In genomic region chr4:1172228-1172851, GRCh38 we compare ENCODE assay signal across 8 cellular contexts. TPM values are rescaled to one million over a fixed set of nuclear protein-coding genes. Genes with fewer than 3 reads are reported as not detected.
DNase-seq lines count a peak whose midpoint lies in the region; ATAC-seq, FAIRE-seq and TF ChIP-seq lines count a peak whose summit lies in the region.

SPON2 (minus strand) TSS chr4:1172583.

- H3K4me3 Mint-ChIP-seq in stimulated activated naive B cell treated with anti-CD40 and anti-IgM and Interleukin-4, amounts not matched to agents 10 μg/mL and 1 μg/mL and 100 μg/mL, for 72 hours, result peak within 1 kb of the TSS; percentile 78 to 85

- ATAC-seq in left lobe of liver (peak; percentile 36), GM19328 (IDR thresholded peaks at IDR 0.05; ENCODE audit: unreplicated experiment) (no peak)
- no peak for ATAC-seq in stimulated activated naive B cell treated with anti-CD40 and anti-IgM and Interleukin-4, amounts not matched to agents 10 μg/mL and 1 μg/mL and 100 μg/mL, for 72 hours (replicated peaks)

- H3K4me1 Mint-ChIP-seq in stimulated activated naive B cell treated with anti-CD40 and anti-IgM and Interleukin-4, amounts not matched to agents 10 μg/mL and 1 μg/mL and 100 μg/mL, for 72 hours, result peaks cover 19 to 36% of the 10 kb centered on the region in 2 donors

- DNase-seq in DMS53 (lab: John Stamatoyannopoulos, UW) (peak; percentile 49), DMS53 treated with DMSO at 0.1 percent for 48 hours (lab: John Stamatoyannopoulos, UW; ENCODE audit: unreplicated experiment) (no peak), bronchial epithelial cell (ENCODE audit: low read depth) (no peak), left lobe of liver (ENCODE audit: low spot score) (no peak), C1 segment of cervical spinal cord (lab: John Stamatoyannopoulos, UW) (no peak), H4 (ENCODE audit: low spot score) (no peak)
- DNase-seq in stimulated activated naive B cell treated with anti-CD40 and anti-IgM and Interleukin-4, amounts not matched to agents 10 μg/mL and 1 μg/mL and 100 μg/mL, for 72 hours, result no peak

- H3K4me3 ChIP-seq in bronchial epithelial cell (ENCODE audit: low read depth, low read length), result peak within 1 kb of the TSS; percentile 3

- peak within 1 kb of the TSS; percentile 84 for H3K27ac Mint-ChIP-seq in stimulated activated naive B cell treated with anti-CD40 and anti-IgM and Interleukin-4, amounts not matched to agents 10 μg/mL and 1 μg/mL and 100 μg/mL, for 72 hours

- no peaks in the 10 kb centered on the region for H3K36me3 Mint-ChIP-seq in stimulated activated naive B cell treated with anti-CD40 and anti-IgM and Interleukin-4, amounts not matched to agents 10 μg/mL and 1 μg/mL and 100 μg/mL, for 72 hours

- H3K9me3 Mint-ChIP-seq in stimulated activated naive B cell treated with anti-CD40 and anti-IgM and Interleukin-4, amounts not matched to agents 10 μg/mL and 1 μg/mL and 100 μg/mL, for 72 hours, result no peaks in the 10 kb centered on the region

- H3K36me3 ChIP-seq in bronchial epithelial cell (ENCODE audit: control insufficient read depth, insufficient read depth, low read length), result no peaks in the 10 kb centered on the region

- peaks cover 40% of the 10 kb centered on the region for H3K27me3 ChIP-seq in bronchial epithelial cell (ENCODE audit: control insufficient read depth, insufficient read depth, low read length)

- FAIRE-seq in bronchial epithelial cell (lab: Jason Lieb, UNC), result no peak

- H3K27me3 Mint-ChIP-seq in stimulated activated naive B cell treated with anti-CD40 and anti-IgM and Interleukin-4, amounts not matched to agents 10 μg/mL and 1 μg/mL and 100 μg/mL, for 72 hours, result peaks cover 21 to 42% of the 10 kb centered on the region in 2 donors

- no peak for TF ChIP-seq CTCF in bronchial epithelial cell (IDR thresholded peaks at IDR 0.05; ENCODE audit: insufficient read depth, low read length, severe bottlenecking)

RNA-seq across cellular contexts. Expression of gene SPON2, which starts in this region (rescaled TPM):
- total RNA-seq in bronchial epithelial cell (5.4 and 6.3 TPM in 2 replicates), left lobe of liver (54.3 TPM)
- total RNA-seq in H4 (2014; rRNA removed; shearing (Covaris generic)), result 4.5 and 12.0 TPM in 2 replicates
